Comparison of ENCODE assay signal across 9 cellular contexts in genomic region chr7:90312745-90313144, GRCh38. TPM values are rescaled to one million over a fixed set of nuclear protein-coding genes. Genes with fewer than 3 reads are reported as not detected.
DNase-seq lines count a peak whose midpoint lies in the region; ATAC-seq and TF ChIP-seq lines count a peak whose summit lies in the region.
"Had no signal": no experiment of that assay in that cellular context is flagged by ENCODE, and none has a peak within 500 bp of the region (broad histone marks: within the 10 kb centered on the region; RNA-seq: fewer than 3 reads in every experiment).

No MANE protein-coding gene starts in this region.

- ATAC-seq in HG02938 (IDR thresholded peaks at IDR 0.05; ENCODE audit: unreplicated experiment): no peak

- H2AFZ ChIP-seq in osteoblast (ENCODE audit: low read length): no peak overlapping the region

- TF ChIP-seq CTCF in cardiac fibroblast (IDR thresholded peaks at IDR 0.05; ENCODE audit: low read depth, low read length): peak; percentile 20
- TF ChIP-seq CTCF in osteoblast (IDR thresholded peaks at IDR 0.05; ENCODE audit: extremely low read depth, low read depth, low read length): peak; percentile 38

- H3K27ac ChIP-seq in osteoblast (ENCODE audit: low read depth, low read length): no peak overlapping the region

- H4K20me1 ChIP-seq in osteoblast (ENCODE audit: insufficient read depth, low read length): no peaks in the 10 kb centered on the region

- DNase-seq in DMS53 (lab: John Stamatoyannopoulos, UW) (peak; percentile 9), DMS53 treated with DMSO at 0.1 percent for 48 hours (lab: John Stamatoyannopoulos, UW; ENCODE audit: unreplicated experiment) (no peak), MV-4-11 (lab: John Stamatoyannopoulos, UW) (peak; percentile 18), cardiac fibroblast (ENCODE audit: low read depth in 2 of 2) (peak; percentile 32 to 36), osteoblast (ENCODE audit: insufficient read length, low spot score, missing footprints) (no peak), 8988T (no peak)
- DNase-seq in stimulated activated CD4-positive, alpha-beta T cell treated with anti-CD3 and anti-CD28 coated beads, Interleukin-4, amount 100 ng/mL, for 4 hours: no peak

- H3K36me3 ChIP-seq in osteoblast (ENCODE audit: insufficient read depth, low read length): no peaks in the 10 kb centered on the region

- H3K4me1 ChIP-seq in osteoblast (ENCODE audit: insufficient read depth, low read length): no peaks in the 10 kb centered on the region

- no peaks in the 10 kb centered on the region for H3K79me2 ChIP-seq in osteoblast (ENCODE audit: insufficient read depth, low read length)

- no peaks in the 10 kb centered on the region for H3K27me3 ChIP-seq in osteoblast (ENCODE audit: insufficient read depth, low read length)

- no peaks in the 10 kb centered on the region for H3K9me3 ChIP-seq in osteoblast (ENCODE audit: low read depth, low read length)

- H3K4me2 ChIP-seq in osteoblast (ENCODE audit: insufficient read depth, low read length): no peak overlapping the region

- H3K4me3 ChIP-seq in cardiac fibroblast (replicated peaks in 1 of 2; ENCODE audit: low read depth in 2 of 2, low read length in 2 of 2): no peak overlapping the region
- H3K4me3 ChIP-seq in osteoblast (ENCODE audit: insufficient read depth, low read length): no peak overlapping the region

RNA-seq across cellular contexts. Expression of gene FAM237B, which starts 8.4 kb away (rescaled TPM):
- total RNA-seq in osteoblast: not detected in 2 replicates
- total RNA-seq: progenitor cell of endocrine pancreas had no signal

RNA-seq across cellular contexts. Expression of gene GTPBP10, which starts 33.8 kb away (rescaled TPM):
- 21.0 and 21.5 TPM in 2 replicates for total RNA-seq in osteoblast

Comparison
In these comparisons a context has a peak if more than half of its experiments do, and no peak if none do; other contexts are left out.
1. DNase-seq: peak in DMS53 (single experiment), MV-4-11 (single experiment) and cardiac fibroblast (2 of 2); none in DMS53 treated with DMSO at 0.1 percent for 48 hours (single experiment), osteoblast (single experiment), stimulated activated CD4-positive, alpha-beta T cell treated with anti-CD3 and anti-CD28 coated beads, Interleukin-4, amount 100 ng/mL, for 4 hours (0 of 2) and 8988T (single experiment).